In the genomic region with DNA sequence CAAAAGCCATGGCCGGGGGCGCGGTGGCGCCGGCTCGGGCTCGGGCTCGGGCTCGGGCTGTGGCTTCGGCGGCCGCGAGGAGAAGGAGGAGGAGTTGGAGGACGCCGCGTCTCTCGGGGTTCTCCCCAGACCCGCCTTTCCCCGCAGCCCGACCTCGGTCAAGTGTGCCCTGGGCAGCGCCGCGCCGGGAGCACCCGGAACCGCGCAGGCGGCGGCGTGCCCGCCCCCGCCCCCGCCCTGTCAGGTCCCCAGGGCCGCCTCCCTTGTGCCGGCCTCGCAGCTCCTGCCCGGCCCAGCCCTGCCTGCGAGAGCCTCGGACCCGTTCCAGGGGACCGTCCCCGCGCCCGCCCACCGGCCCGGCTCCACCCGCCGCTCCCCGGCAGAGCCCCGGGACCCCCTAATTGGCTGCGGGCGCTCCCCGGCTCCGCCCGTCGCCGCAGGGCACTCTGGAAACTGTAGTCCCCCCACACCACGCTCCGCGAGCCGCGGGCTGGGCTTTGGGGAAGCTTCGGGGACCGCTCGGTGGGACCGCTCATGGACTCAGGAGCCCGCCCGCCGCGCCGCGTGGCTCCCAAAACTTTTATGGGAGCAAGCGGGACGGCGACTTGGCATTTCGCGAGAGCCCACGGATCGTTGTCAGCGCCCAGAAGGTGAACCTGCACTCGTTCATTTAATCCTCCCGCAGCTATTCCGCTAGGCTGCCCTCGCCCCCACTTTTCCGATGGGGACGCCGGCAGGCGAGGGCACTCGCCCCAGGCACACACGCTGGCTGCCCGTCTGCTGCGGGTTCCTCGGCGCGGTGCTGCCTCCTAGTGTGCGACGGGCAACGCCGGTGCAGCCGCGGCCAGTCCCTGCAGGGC, we compare ENCODE assay signal across 8 cellular contexts. TPM values are rescaled to one million over a fixed set of nuclear protein-coding genes. Genes with fewer than 3 reads are reported as not detected.
DNase-seq lines count a peak whose midpoint lies in the region; ATAC-seq and TF ChIP-seq lines count a peak whose summit lies in the region.

STK10 (minus strand) TSS at position 192 of the 860 bp plus-strand sequence; CDS start at position 10, 182 bp downstream.

- H3K27me3 ChIP-seq in esophagus (ENCODE audit: control insufficient read depth in 1 of 2, insufficient read depth in 2 of 2, low read length in 2 of 2) (no peaks in the 10 kb centered on the region), muscle layer of colon (ENCODE audit: control insufficient read depth in 1 of 2, insufficient read depth in 2 of 2, low read length in 2 of 2) (no peaks in the 10 kb centered on the region)

- peak; percentile 85 for TF ChIP-seq RAD21 in Ishikawa (IDR thresholded peaks at IDR 0.05; ENCODE audit: low read depth)

- ATAC-seq in GM21619 (IDR thresholded peaks at IDR 0.05; ENCODE audit: unreplicated experiment): peak; percentile 64

- H3K4me3 Mint-ChIP-seq in activated T-cell treated with anti-CD3 and anti-CD28 coated beads, Interleukin-2, amount 50 U/mL, for 24 hours: peak within 1 kb of the TSS; percentile 99

- H3K27me3 Mint-ChIP-seq in activated T-cell treated with anti-CD3 and anti-CD28 coated beads, Interleukin-2, amount 50 U/mL, for 24 hours: no peaks in the 10 kb centered on the region

- TF ChIP-seq EP300 in Ishikawa (IDR thresholded peaks at IDR 0.05; ENCODE audit: borderline replicate concordance): no peak

- H3K27ac ChIP-seq in esophagus (ENCODE audit: low read depth in 2 of 2, low read length in 1 of 2) (peak within 1 kb of the TSS; percentile 82 to 93), muscle layer of colon (ENCODE audit: low read depth, low read length) (peak within 1 kb of the TSS; percentile 83)

- H3K36me3 ChIP-seq in esophagus (ENCODE audit: control insufficient read depth in 2 of 2, insufficient read depth in 2 of 2, low read length in 1 of 2): no peaks in the 10 kb centered on the region
- H3K36me3 ChIP-seq in muscle layer of colon (ENCODE audit: insufficient read depth, low read length): no peaks in the 10 kb centered on the region

- no peaks in the 10 kb centered on the region for H3K9me3 ChIP-seq in esophagus (ENCODE audit: control insufficient read depth in 2 of 2, insufficient read depth in 1 of 2, low read depth in 1 of 2, low read length in 1 of 2)
- H3K9me3 ChIP-seq in muscle layer of colon (ENCODE audit: low read length): no peaks in the 10 kb centered on the region

- DNase-seq in DMS79 (lab: John Stamatoyannopoulos, UW): peak; percentile 38
- DNase-seq in activated T-cell treated with anti-CD3 and anti-CD28 coated beads, Interleukin-2, amount 50 U/mL, for 24 hours: peak; percentile 94
- peak; percentile 72 to 78 for DNase-seq in stimulated activated CD8-positive, alpha-beta memory T cell treated with anti-CD3 and anti-CD28 coated beads, Interleukin-7, amount 100 ng/mL, for 1 hour (ENCODE audit: low read depth in 2 of 2)

- H3K4me3 ChIP-seq in esophagus (ENCODE audit: low read depth in 1 of 2, low read length in 2 of 2) (peak within 1 kb of the TSS; percentile 58 to 92), muscle layer of colon (ENCODE audit: low read depth in 1 of 2, low read length in 2 of 2) (peak within 1 kb of the TSS; percentile 87 to 94)

- H3K9me3 Mint-ChIP-seq in activated T-cell treated with anti-CD3 and anti-CD28 coated beads, Interleukin-2, amount 50 U/mL, for 24 hours: no peaks in the 10 kb centered on the region

- H3K9ac ChIP-seq in muscle layer of colon (ENCODE audit: low read length): peak within 1 kb of the TSS; percentile 70

- H3K4me1 ChIP-seq in esophagus (ENCODE audit: control insufficient read depth in 2 of 2, insufficient read depth in 2 of 2, low read length in 1 of 2) (peaks cover 3 to 6% of the 10 kb centered on the region in 2 donors), muscle layer of colon (ENCODE audit: insufficient read depth, low read length) (peaks cover 15% of the 10 kb centered on the region)

- peak within 1 kb of the TSS; percentile 98 for H3K27ac Mint-ChIP-seq in activated T-cell treated with anti-CD3 and anti-CD28 coated beads, Interleukin-2, amount 50 U/mL, for 24 hours

- H3K4me1 Mint-ChIP-seq in activated T-cell treated with anti-CD3 and anti-CD28 coated beads, Interleukin-2, amount 50 U/mL, for 24 hours (ENCODE audit: low read depth): peaks cover 35% of the 10 kb centered on the region

- peaks cover 45% of the 10 kb centered on the region for H3K36me3 Mint-ChIP-seq in activated T-cell treated with anti-CD3 and anti-CD28 coated beads, Interleukin-2, amount 50 U/mL, for 24 hours (ENCODE audit: low read depth)

- 0% methylated on average over 64 to 102 of the region's 102 CpGs for WGBS in esophagus, 2 donors

TF ChIP-seq in Ishikawa, 13 proteins besides CTCF, POLR2A, EP300 and RAD21 (continues in another document):
- TF ChIP-seq CREB1 (IDR thresholded peaks at IDR 0.05; ENCODE audit: low read depth): no peak
- TF ChIP-seq YY1 (IDR thresholded peaks at IDR 0.05; ENCODE audit: low read depth): no peak
- peak; percentile 63 for TF ChIP-seq EGR1 (IDR thresholded peaks at IDR 0.05)
- 0 out of 2 replicates have a peak, but pooled peaks have one; percentile 41 for TF ChIP-seq TCF12 (IDR thresholded peaks at IDR 0.05; ENCODE audit: low read depth)
- no peak for TF ChIP-seq USF1 (IDR thresholded peaks at IDR 0.05)
- TF ChIP-seq FOXM1 (IDR thresholded peaks at IDR 0.05; ENCODE audit: borderline replicate concordance, low read depth): no peak
- 0 out of 2 replicates have a peak, but pooled peaks have one; percentile 14 for TF ChIP-seq TEAD4 (IDR thresholded peaks at IDR 0.05)
- TF ChIP-seq MAX (IDR thresholded peaks at IDR 0.05): peak; percentile 58; the same call in 1 of the 2 replicates
- no peak for TF ChIP-seq NFIC (IDR thresholded peaks at IDR 0.05)
- no peak for TF ChIP-seq CEBPB (IDR thresholded peaks at IDR 0.05)
- peak; percentile 24; the same call in 1 of the 2 replicates for TF ChIP-seq TAF1 (IDR thresholded peaks at IDR 0.05; ENCODE audit: low read depth)
- peak; percentile 60 for TF ChIP-seq ZBTB7A (IDR thresholded peaks at IDR 0.05; ENCODE audit: low read depth)

TF ChIP-seq in PFSK-1, 5 proteins besides CTCF, POLR2A, EP300 and RAD21:
- TF ChIP-seq POLR2AphosphoS5 (IDR thresholded peaks at IDR 0.05; ENCODE audit: low read depth, low read length) (peak; percentile 37; the same call in 1 of the 2 replicates), SIN3A (IDR thresholded peaks at IDR 0.05; ENCODE audit: borderline replicate concordance, insufficient read depth, low read length) (peak; percentile 34; the same call in 1 of the 2 replicates), TAF1 (IDR thresholded peaks at IDR 0.05; ENCODE audit: borderline replicate concordance, insufficient read depth, low read length) (no peak), FOXP2 (optimal IDR thresholded peaks at IDR 0.05; ENCODE audit: borderline replicate concordance, extremely low read depth, extremely low read length, insufficient read depth) (peak; percentile 92)
- TF ChIP-seq, protein P1, sequence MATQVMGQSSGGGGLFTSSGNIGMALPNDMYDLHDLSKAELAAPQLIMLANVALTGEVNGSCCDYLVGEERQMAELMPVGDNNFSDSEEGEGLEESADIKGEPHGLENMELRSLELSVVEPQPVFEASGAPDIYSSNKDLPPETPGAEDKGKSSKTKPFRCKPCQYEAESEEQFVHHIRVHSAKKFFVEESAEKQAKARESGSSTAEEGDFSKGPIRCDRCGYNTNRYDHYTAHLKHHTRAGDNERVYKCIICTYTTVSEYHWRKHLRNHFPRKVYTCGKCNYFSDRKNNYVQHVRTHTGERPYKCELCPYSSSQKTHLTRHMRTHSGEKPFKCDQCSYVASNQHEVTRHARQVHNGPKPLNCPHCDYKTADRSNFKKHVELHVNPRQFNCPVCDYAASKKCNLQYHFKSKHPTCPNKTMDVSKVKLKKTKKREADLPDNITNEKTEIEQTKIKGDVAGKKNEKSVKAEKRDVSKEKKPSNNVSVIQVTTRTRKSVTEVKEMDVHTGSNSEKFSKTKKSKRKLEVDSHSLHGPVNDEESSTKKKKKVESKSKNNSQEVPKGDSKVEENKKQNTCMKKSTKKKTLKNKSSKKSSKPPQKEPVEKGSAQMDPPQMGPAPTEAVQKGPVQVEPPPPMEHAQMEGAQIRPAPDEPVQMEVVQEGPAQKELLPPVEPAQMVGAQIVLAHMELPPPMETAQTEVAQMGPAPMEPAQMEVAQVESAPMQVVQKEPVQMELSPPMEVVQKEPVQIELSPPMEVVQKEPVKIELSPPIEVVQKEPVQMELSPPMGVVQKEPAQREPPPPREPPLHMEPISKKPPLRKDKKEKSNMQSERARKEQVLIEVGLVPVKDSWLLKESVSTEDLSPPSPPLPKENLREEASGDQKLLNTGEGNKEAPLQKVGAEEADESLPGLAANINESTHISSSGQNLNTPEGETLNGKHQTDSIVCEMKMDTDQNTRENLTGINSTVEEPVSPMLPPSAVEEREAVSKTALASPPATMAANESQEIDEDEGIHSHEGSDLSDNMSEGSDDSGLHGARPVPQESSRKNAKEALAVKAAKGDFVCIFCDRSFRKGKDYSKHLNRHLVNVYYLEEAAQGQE (IDR thresholded peaks at IDR 0.05; ENCODE audit: insufficient read depth in 1 of 2, low read depth in 2 of 2, low read length in 2 of 2): no peak

RNA-seq across cellular contexts. Expression of gene STK10, which starts in this region (rescaled TPM):
- polyA plus RNA-seq in PFSK-1 (2012; ENCODE audit: insufficient read length, low read depth): 44.2 TPM
- polyA plus RNA-seq in esophagus: 1 to 10 TPM; 3.9 to 7.7 TPM

Comparison
In these comparisons a context has a peak if more than half of its experiments do, and no peak if none do; other contexts are left out.
1. Peak in every context shown above with its lines: DNase-seq, ATAC-seq, H3K4me3 ChIP-seq and H3K27ac ChIP-seq.
2. DNase-seq: peak in every context shown above with its lines; median percentile 94 in activated T-cell treated with anti-CD3 and anti-CD28 coated beads, Interleukin-2, amount 50 U/mL, for 24 hours; 75 in stimulated activated CD8-positive, alpha-beta memory T cell treated with anti-CD3 and anti-CD28 coated beads, Interleukin-7, amount 100 ng/mL, for 1 hour; 38 in DMS79.